ENCODE assay signal across 8 cellular contexts in the genomic region with DNA sequence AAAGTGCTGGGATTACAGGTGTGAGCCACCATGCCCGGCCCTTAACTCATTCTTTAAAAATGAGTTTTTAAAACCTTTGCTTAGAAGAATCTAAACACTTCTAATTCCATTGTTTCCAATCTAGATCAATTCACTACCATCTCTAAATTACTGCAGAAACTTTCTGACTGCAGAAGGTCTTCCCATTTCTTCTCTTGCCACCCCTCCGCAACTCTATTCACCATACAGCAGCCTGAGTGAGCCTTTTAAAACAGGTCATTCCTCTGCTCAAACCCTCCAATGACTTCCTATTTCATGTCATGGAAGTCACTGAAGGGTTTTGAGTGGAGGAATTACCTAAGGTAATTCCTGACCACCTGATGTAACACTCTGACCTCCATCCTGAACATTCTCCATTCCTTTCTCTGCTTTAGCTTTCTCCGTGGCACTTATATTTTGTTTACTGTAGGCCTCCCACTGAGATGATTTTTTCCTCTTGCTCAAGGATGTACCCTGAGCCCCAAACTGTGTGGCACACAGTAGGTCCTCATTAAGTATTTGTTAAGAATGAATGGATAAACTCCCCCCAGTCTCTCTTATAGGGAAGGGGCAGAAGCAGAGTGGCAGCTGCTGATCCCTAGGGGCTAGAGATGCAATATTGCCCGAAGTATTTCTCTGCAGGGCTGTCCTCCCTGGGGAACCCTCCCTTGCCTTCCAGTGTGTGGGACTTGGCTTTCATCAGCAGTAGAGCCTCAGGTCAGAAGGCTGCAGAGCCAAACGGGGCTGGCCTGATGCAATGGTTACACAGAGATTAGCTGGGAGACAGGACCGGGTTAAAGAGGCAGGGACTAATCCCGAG. TPM values are rescaled to one million over a fixed set of nuclear protein-coding genes. Genes with fewer than 3 reads are reported as not detected.
DNase-seq lines count a peak whose midpoint lies in the region; ATAC-seq, FAIRE-seq and TF ChIP-seq lines count a peak whose summit lies in the region.

No MANE protein-coding gene starts in this region.

- peaks cover 35% of the 10 kb centered on the region for H3K4me1 ChIP-seq in parathyroid adenoma

- ATAC-seq in activated B cell treated with CpG ODN at 0.5 μM for 24 hours (ENCODE audit: low read depth) (peak; percentile 1), HG03097 (IDR thresholded peaks at IDR 0.05; ENCODE audit: low FRiP score, unreplicated experiment) (no peak)

- no peak for TF ChIP-seq CTCF in activated B cell treated with CpG ODN at 0.5 μM for 24 hours (IDR thresholded peaks at IDR 0.05)
- no peak for TF ChIP-seq CTCF in parathyroid adenoma (IDR thresholded peaks at IDR 0.05)

- peak overlapping the region; percentile 99 for H3K27ac ChIP-seq in parathyroid adenoma

- H3K27me3 ChIP-seq in parathyroid adenoma (ENCODE audit: control insufficient read depth, insufficient read depth, low read length): no peaks in the 10 kb centered on the region

- peak; percentile 20 to 28 for DNase-seq in stimulated activated CD4-positive, alpha-beta T cell treated with anti-CD3 and anti-CD28 coated beads, Interleukin-2, amount 100 ng/mL, for 24 hours
- DNase-seq in stimulated activated CD4-positive, alpha-beta T cell treated with anti-CD3 and anti-CD28 coated beads, Interleukin-2, amount 100 ng/mL, for 48 hours: no peak
- DNase-seq in activated B cell treated with CpG ODN at 0.5 μM for 24 hours: peak; percentile 31
- DNase-seq in fibroblast of the conjunctiva (ENCODE audit: low read depth): peak; percentile 77
- DNase-seq in NCI-H345 treated with DMSO at 0.1 percent for 48 hours (lab: John Stamatoyannopoulos, UW; ENCODE audit: unreplicated experiment): no peak
- DNase-seq in GM12891 (ENCODE audit: insufficient read length, low spot score): no peak

- H3K27ac Mint-ChIP-seq in activated B cell treated with CpG ODN at 0.5 μM for 24 hours: peak overlapping the region; percentile 99

- H3K36me3 Mint-ChIP-seq in activated B cell treated with CpG ODN at 0.5 μM for 24 hours (ENCODE audit: low read depth): peaks cover 64% of the 10 kb centered on the region

- no peak for FAIRE-seq in GM12891 (lab: Jason Lieb, UNC)

- no peaks in the 10 kb centered on the region for H3K27me3 Mint-ChIP-seq in activated B cell treated with CpG ODN at 0.5 μM for 24 hours

- peak overlapping the region; percentile 93 for H3K4me3 ChIP-seq in parathyroid adenoma (ENCODE audit: low read depth, low read length)

- CTCF ChIA-PET in activated B cell treated with CpG ODN at 0.5 μM for 24 hours (lab: Charles Lee): no interaction called here

- POLR2A ChIA-PET in activated B cell treated with CpG ODN at 0.5 μM for 24 hours (lab: Charles Lee): interaction anchor here (0.6 to 3.5 kb wide), 21 partner anchors 9 to 1391 kb away, joined by 3 to 36 read pairs (median 7); partner anchors contain the start of genes ARHGAP9, DCTN2, ESYT1 and GLI1

- peaks cover 19% of the 10 kb centered on the region for H3K79me2 ChIP-seq in parathyroid adenoma

- H3K4me3 Mint-ChIP-seq in activated B cell treated with CpG ODN at 0.5 μM for 24 hours: peak overlapping the region; percentile 98

- intact Hi-C loops in activated B cell treated with CpG ODN at 0.5 μM for 24 hours (cut with micrococcal nuclease): no loop called here

- TF ChIP-seq POLR2A in GM12891 (IDR thresholded peaks at IDR 0.05; ENCODE audit: low read depth, low read length): no peak

- no peak overlapping the region for H3K9ac ChIP-seq in parathyroid adenoma

- peaks cover 51% of the 10 kb centered on the region for H3K4me1 Mint-ChIP-seq in activated B cell treated with CpG ODN at 0.5 μM for 24 hours

- H3K9me3 ChIP-seq in parathyroid adenoma (ENCODE audit: control insufficient read depth, low read length): no peaks in the 10 kb centered on the region

- H2AFZ ChIP-seq in parathyroid adenoma: no peak overlapping the region

- H3K9me3 Mint-ChIP-seq in activated B cell treated with CpG ODN at 0.5 μM for 24 hours: no peaks in the 10 kb centered on the region

- H3K36me3 ChIP-seq in parathyroid adenoma (ENCODE audit: control insufficient read depth, insufficient read depth, low read length): no peaks in the 10 kb centered on the region

- peak overlapping the region; percentile 81 for H3K4me2 ChIP-seq in parathyroid adenoma (ENCODE audit: low read length)

TF ChIP-seq in GM12891, 5 proteins besides CTCF, POLR2A, EP300 and RAD21:
- no peak for TF ChIP-seq TAF1 (IDR thresholded peaks at IDR 0.05; ENCODE audit: low read depth, low read length)
- no peak for TF ChIP-seq POU2F2 (IDR thresholded peaks at IDR 0.05; ENCODE audit: low read depth, low read length)
- TF ChIP-seq SPI1 (IDR thresholded peaks at IDR 0.05; ENCODE audit: low read depth, low read length): no peak
- TF ChIP-seq POLR2AphosphoS5 (IDR thresholded peaks at IDR 0.05; ENCODE audit: low read depth, low read length): no peak
- no peak for TF ChIP-seq PAX5 (IDR thresholded peaks at IDR 0.05; ENCODE audit: insufficient read depth, low read length, severe bottlenecking)

RNA-seq across cellular contexts. Expression of gene DDIT3, which starts 1.2 kb away (rescaled TPM):
- total RNA-seq in activated B cell treated with CpG ODN at 0.5 μM for 24 hours: 30.5 and 34.3 TPM in 2 replicates
- 22.7 TPM for polyA plus RNA-seq in GM12891 (2012; ENCODE audit: low read depth, missing spikeins)

RNA-seq across cellular contexts. Expression of gene MBD6, which starts 3.5 kb away (rescaled TPM):
- 96.0 and 105 TPM in 2 replicates for total RNA-seq in activated B cell treated with CpG ODN at 0.5 μM for 24 hours
- polyA plus RNA-seq in GM12891 (2012; ENCODE audit: low read depth, missing spikeins): 15.6 TPM

RNA-seq across cellular contexts. Expression of gene DCTN2, which starts 27.9 kb away (rescaled TPM):
- 83.3 and 91.8 TPM in 2 replicates for total RNA-seq in activated B cell treated with CpG ODN at 0.5 μM for 24 hours
- 79.2 TPM for polyA plus RNA-seq in GM12891 (2012; ENCODE audit: low read depth, missing spikeins)

RNA-seq across cellular contexts. Expression of gene KIF5A, which starts 30.7 kb away (rescaled TPM):
- total RNA-seq in activated B cell treated with CpG ODN at 0.5 μM for 24 hours: 0.13 and 0.15 TPM in 2 replicates
- polyA plus RNA-seq in GM12891 (2012; ENCODE audit: low read depth, missing spikeins): 0.18 TPM

RNA-seq across cellular contexts. Expression of gene MARS1, which starts 31.3 kb away (rescaled TPM):
- 368 and 425 TPM in 2 replicates for total RNA-seq in activated B cell treated with CpG ODN at 0.5 μM for 24 hours
- 93.4 TPM for polyA plus RNA-seq in GM12891 (2012; ENCODE audit: low read depth, missing spikeins)

Comparison
In these comparisons a context has a peak if more than half of its experiments do, and no peak if none do; other contexts are left out.
1. DNase-seq: peak in stimulated activated CD4-positive, alpha-beta T cell treated with anti-CD3 and anti-CD28 coated beads, Interleukin-2, amount 100 ng/mL, for 24 hours (2 of 2), activated B cell treated with CpG ODN at 0.5 μM for 24 hours (single experiment) and fibroblast of the conjunctiva (single experiment); none in stimulated activated CD4-positive, alpha-beta T cell treated with anti-CD3 and anti-CD28 coated beads, Interleukin-2, amount 100 ng/mL, for 48 hours (0 of 2), NCI-H345 treated with DMSO at 0.1 percent for 48 hours (single experiment) and GM12891 (single experiment).